In genomic region chr1:26826261-26827201, GRCh38 we compare ENCODE assay signal across 8 cellular contexts.
DNase-seq lines count a peak whose midpoint lies in the region; ATAC-seq and TF ChIP-seq lines count a peak whose summit lies in the region.

A gene with protein sequence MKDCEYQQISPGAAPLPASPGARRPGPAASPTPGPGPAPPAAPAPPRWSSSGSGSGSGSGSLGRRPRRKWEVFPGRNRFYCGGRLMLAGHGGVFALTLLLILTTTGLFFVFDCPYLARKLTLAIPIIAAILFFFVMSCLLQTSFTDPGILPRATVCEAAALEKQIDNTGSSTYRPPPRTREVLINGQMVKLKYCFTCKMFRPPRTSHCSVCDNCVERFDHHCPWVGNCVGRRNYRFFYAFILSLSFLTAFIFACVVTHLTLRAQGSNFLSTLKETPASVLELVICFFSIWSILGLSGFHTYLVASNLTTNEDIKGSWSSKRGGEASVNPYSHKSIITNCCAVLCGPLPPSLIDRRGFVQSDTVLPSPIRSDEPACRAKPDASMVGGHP (plus strand): TSS chr1:26826688. CDS start chr1:26826805, 117 bp downstream.

- H3K27ac ChIP-seq in coronary artery = peak within 1 kb of the TSS; percentile 78 to 96

- peak; percentile 42 for TF ChIP-seq CTCF in coronary artery (IDR thresholded peaks at IDR 0.05)

- peak within 1 kb of the TSS; percentile 78 for H3K4me3 ChIP-seq in coronary artery

- DNase-seq in NCI-H1694 treated with DMSO at 0.1 percent for 48 hours (lab: John Stamatoyannopoulos, UW) = peak; percentile 32
- no peak for DNase-seq in NCI-H1694 (lab: John Stamatoyannopoulos, UW)
- peak; percentile 42 for DNase-seq in NCI-H2171 (lab: John Stamatoyannopoulos, UW)
- DNase-seq in activated CD4-positive, alpha-beta T cell treated with anti-CD3 and anti-CD28 coated beads for 4 hours = peak; percentile 62 to 69
- DNase-seq in coronary artery (ENCODE audit: low spot score) = no peak
- DNase-seq in left kidney (ENCODE audit: low read depth, low spot score) = peak; percentile 86
- DNase-seq in stimulated activated CD4-positive, alpha-beta T cell treated with anti-CD3 and anti-CD28 coated beads, Interleukin-2, amount 100 ng/mL, for 24 hours = peak; percentile 75 to 79

- peak; percentile 72 for ATAC-seq in HG02852 (IDR thresholded peaks at IDR 0.05; ENCODE audit: unreplicated experiment)

Comparison
In these comparisons a context has a peak if more than half of its experiments do, and no peak if none do; other contexts are left out.
1. DNase-seq: peak in NCI-H1694 treated with DMSO at 0.1 percent for 48 hours (single experiment), NCI-H2171 (single experiment), activated CD4-positive, alpha-beta T cell treated with anti-CD3 and anti-CD28 coated beads for 4 hours (2 of 2), left kidney (single experiment) and stimulated activated CD4-positive, alpha-beta T cell treated with anti-CD3 and anti-CD28 coated beads, Interleukin-2, amount 100 ng/mL, for 24 hours (2 of 2); none in NCI-H1694 (single experiment) and coronary artery (single experiment).